In genomic region chr5:93580387-93581100, GRCh38 we compare ENCODE assay signal across 8 cellular contexts. TPM values are rescaled to one million over a fixed set of nuclear protein-coding genes. Genes with fewer than 3 reads are reported as not detected.
DNase-seq lines count a peak whose midpoint lies in the region; ATAC-seq and TF ChIP-seq lines count a peak whose summit lies in the region.

No MANE protein-coding gene starts in this region.

- H3K4me1 Mint-ChIP-seq in neural crest cell = peaks cover 32% of the 10 kb centered on the region

- no peak overlapping the region for H3K4me3 Mint-ChIP-seq in neural crest cell

- H3K4me3 ChIP-seq in OCI-LY1 (ENCODE audit: low read depth, low read length, poor library complexity, severe bottlenecking) = peak overlapping the region; percentile 52
- peak overlapping the region; percentile 66 to 81 for H3K4me3 ChIP-seq in esophagus (ENCODE audit: low read depth in 1 of 2, low read length in 2 of 2)

- no peaks in the 10 kb centered on the region for H3K9me3 ChIP-seq in OCI-LY1 (ENCODE audit: low read length)
- H3K9me3 ChIP-seq in esophagus (ENCODE audit: control insufficient read depth in 2 of 2, insufficient read depth in 1 of 2, low read depth in 1 of 2, low read length in 1 of 2) = no peaks in the 10 kb centered on the region

- H3K4me2 ChIP-seq in OCI-LY1 (ENCODE audit: low read length) = peak overlapping the region; percentile 77; the same call in 1 of the 2 replicates

- 1 to 2% methylated on average over 49 of the region's 49 CpGs for WGBS in esophagus, 2 donors

- no peaks in the 10 kb centered on the region for H3K9me3 Mint-ChIP-seq in neural crest cell

- H3K4me1 ChIP-seq in OCI-LY1 (ENCODE audit: insufficient read depth, low read length, severe bottlenecking) (peaks cover 27% of the 10 kb centered on the region), esophagus (ENCODE audit: control insufficient read depth in 2 of 2, insufficient read depth in 2 of 2, low read length in 1 of 2) (peaks cover 2 to 8% of the 10 kb centered on the region in 2 donors)

- no peaks in the 10 kb centered on the region for H3K79me2 ChIP-seq in OCI-LY1 (ENCODE audit: insufficient read depth, low read length)

- peaks cover under 1% of the 10 kb centered on the region for H3K27me3 Mint-ChIP-seq in neural crest cell (ENCODE audit: low read depth)

- no peaks in the 10 kb centered on the region for H3K9me2 ChIP-seq in OCI-LY1 (ENCODE audit: low read depth, low read length)

- no peak for ATAC-seq in GM18511 (IDR thresholded peaks at IDR 0.05; ENCODE audit: unreplicated experiment)

- H3K27me3 ChIP-seq in OCI-LY1 (ENCODE audit: insufficient read depth, low read length) (no peaks in the 10 kb centered on the region), esophagus (ENCODE audit: control insufficient read depth in 1 of 2, insufficient read depth in 2 of 2, low read length in 2 of 2) (peaks cover 0 to 4% of the 10 kb centered on the region in 2 donors)

- no peaks in the 10 kb centered on the region for H3F3A ChIP-seq in OCI-LY1 (ENCODE audit: insufficient read depth, low read length)

- H3K36me3 ChIP-seq in OCI-LY1 (ENCODE audit: insufficient read depth, low read length) (no peaks in the 10 kb centered on the region), esophagus (ENCODE audit: control insufficient read depth in 2 of 2, insufficient read depth in 2 of 2, low read length in 1 of 2) (no peaks in the 10 kb centered on the region)

- H3K27ac Mint-ChIP-seq in neural crest cell (ENCODE audit: unreplicated experiment) = peak overlapping the region; percentile 93

- H3K36me3 Mint-ChIP-seq in neural crest cell (ENCODE audit: low read depth) = peaks cover 3% of the 10 kb centered on the region

- H3K27ac ChIP-seq in OCI-LY1 (ENCODE audit: low read depth, low read length, poor library complexity, severe bottlenecking) (no peak overlapping the region), esophagus (ENCODE audit: low read depth in 2 of 2, low read length in 1 of 2) (peak overlapping the region; percentile 76 to 83)

- DNase-seq in NCI-H1105 treated with DMSO at 0.1 percent for 48 hours (lab: John Stamatoyannopoulos, UW) = peak; percentile 33
- no peak for DNase-seq in NCI-H1105 (lab: John Stamatoyannopoulos, UW)
- DNase-seq in neural crest cell (ENCODE audit: low read depth, low spot score) = no peak
- DNase-seq in NAMALWA (ENCODE audit: low spot score) = no peak
- DNase-seq in COLO829 (ENCODE audit: low spot score) = no peak

- TF ChIP-seq CTCF in OCI-LY1 (IDR thresholded peaks at IDR 0.05; ENCODE audit: low read length) (no peak), neural crest cell (conservative IDR thresholded peaks at IDR 0.05) (no peak)

- no peak overlapping the region for H2AFZ ChIP-seq in OCI-LY1 (ENCODE audit: low read length)

- peak overlapping the region; percentile 26; the same call in 1 of the 2 replicates for H3K9ac ChIP-seq in OCI-LY1 (ENCODE audit: low read length)

- H4K20me1 ChIP-seq in OCI-LY1 (ENCODE audit: insufficient read depth, low read length) = no peaks in the 10 kb centered on the region

RNA-seq across cellular contexts. Expression of gene NR2F1-AS1, which starts 0.5 kb away (rescaled TPM):
- 1 to 10 TPM; 3.2 to 3.4 TPM for polyA plus RNA-seq in esophagus
- total RNA-seq in neural crest cell = 52.4 and 53.1 TPM in 2 replicates

RNA-seq across cellular contexts. Expression of gene NR2F1, which starts 2.5 kb away (rescaled TPM):
- 1 to 10 TPM; 2.2 to 9.5 TPM for polyA plus RNA-seq in esophagus
- total RNA-seq in neural crest cell = 411 and 426 TPM in 2 replicates
